ENCODE assay signal across 17 cellular contexts in genomic region chr1:244371294-244372141, GRCh38.
A peak's percentile ranks its signal among the peaks of the same experiment; 100 is the strongest.
DNase-seq lines count a peak whose midpoint lies in the region; ATAC-seq and TF ChIP-seq lines count a peak whose summit lies in the region.
"Had no signal": no experiment of that assay in that cellular context is flagged by ENCODE, and none has a peak within 500 bp of the region (broad histone marks: within the 10 kb centered on the region; RNA-seq: fewer than 3 reads in every experiment).

No MANE protein-coding gene starts in this region.

- TF ChIP-seq POLR2A in testis (IDR thresholded peaks at IDR 0.05) = no peak

- H3K27ac ChIP-seq in osteoblast (ENCODE audit: low read depth, low read length) (no peak overlapping the region), testis (no peak overlapping the region)
- H3K27ac ChIP-seq: coronary artery had no signal

- ATAC-seq in HG03095 (IDR thresholded peaks at IDR 0.05; ENCODE audit: unreplicated experiment) = peak; percentile 55
- ATAC-seq in HG02571 (IDR thresholded peaks at IDR 0.05; ENCODE audit: unreplicated experiment) = no peak
- ATAC-seq: left colon had no signal

- H3K27me3 ChIP-seq in osteoblast (ENCODE audit: insufficient read depth, low read length) (no peaks in the 10 kb centered on the region), testis (no peaks in the 10 kb centered on the region)

- H3K36me3 Mint-ChIP-seq in osteocyte (ENCODE audit: unreplicated experiment) = no peaks in the 10 kb centered on the region

- peak overlapping the region; percentile 80 for H2AFZ ChIP-seq in osteoblast (ENCODE audit: low read length)

- H4K20me1 ChIP-seq in osteoblast (ENCODE audit: insufficient read depth, low read length) = no peaks in the 10 kb centered on the region

- intact Hi-C loops in testis (cut with DNase I; ENCODE audit: low total_unique reads) = no loop called here

- TF ChIP-seq CTCF in osteoblast (IDR thresholded peaks at IDR 0.05; ENCODE audit: extremely low read depth, low read depth, low read length) (no peak), testis (IDR thresholded peaks at IDR 0.05) (no peak), osteocyte (IDR thresholded peaks at IDR 0.05) (no peak)

- peaks cover 22% of the 10 kb centered on the region for H3K4me1 ChIP-seq in osteoblast (ENCODE audit: insufficient read depth, low read length)
- no peaks in the 10 kb centered on the region for H3K4me1 ChIP-seq in testis

- H3K4me3 ChIP-seq in osteoblast (ENCODE audit: insufficient read depth, low read length) = no peak overlapping the region
- no peak overlapping the region for H3K4me3 ChIP-seq in testis
- H3K4me3 ChIP-seq: coronary artery had no signal

- H3K9me3 Mint-ChIP-seq in osteocyte (ENCODE audit: unreplicated experiment) = no peaks in the 10 kb centered on the region
- H3K9me3 Mint-ChIP-seq: activated CD4-positive, alpha-beta T cell treated with anti-CD3 and anti-CD28 coated beads, Interleukin-2, amount 10 ng/mL, durations not matched to agents 7 days and 5 days had no signal

- H3K36me3 ChIP-seq in osteoblast (ENCODE audit: insufficient read depth, low read length) (no peaks in the 10 kb centered on the region), testis (ENCODE audit: low read depth, missing control alignments) (no peaks in the 10 kb centered on the region)

- H3K4me3 Mint-ChIP-seq in osteocyte (ENCODE audit: unreplicated experiment) = no peak overlapping the region
- H3K4me3 Mint-ChIP-seq: activated CD4-positive, alpha-beta T cell treated with anti-CD3 and anti-CD28 coated beads, Interleukin-2, amount 10 ng/mL, durations not matched to agents 7 days and 5 days; neural crest cell had no signal

- no peaks in the 10 kb centered on the region for H3K79me2 ChIP-seq in osteoblast (ENCODE audit: insufficient read depth, low read length)

- H3K4me1 Mint-ChIP-seq in osteocyte (ENCODE audit: unreplicated experiment) = no peaks in the 10 kb centered on the region
- H3K4me1 Mint-ChIP-seq: neural crest cell had no signal

- no peak overlapping the region for H3K4me2 ChIP-seq in osteoblast (ENCODE audit: insufficient read depth, low read length)

- H3K9me3 ChIP-seq in osteoblast (ENCODE audit: low read depth, low read length) (no peaks in the 10 kb centered on the region), testis (no peaks in the 10 kb centered on the region)

- DNase-seq in NCI-H1105 treated with DMSO at 0.1 percent for 48 hours (lab: John Stamatoyannopoulos, UW) (peak; percentile 45), NCI-H1105 (lab: John Stamatoyannopoulos, UW) (no peak), SKM-1 treated with dmso at 0.1 percent for 144 hours (lab: John Stamatoyannopoulos, UW; ENCODE audit: unreplicated experiment) (peak; percentile 83), osteoblast (ENCODE audit: insufficient read length, low spot score, missing footprints) (no peak), testis (no peak), osteocyte (ENCODE audit: extremely low spot score, unreplicated experiment) (no peak)
- DNase-seq: 8988T; activated CD4-positive, alpha-beta T cell treated with anti-CD3 and anti-CD28 coated beads, Interleukin-2, amount 10 ng/mL, durations not matched to agents 7 days and 5 days; activated naive CD4-positive, alpha-beta T cell; foreskin fibroblast; NCI-H69; stimulated activated naive CD4-positive, alpha-beta T cell treated with Interleukin-2 at 50 U/mL for 16 hours had no signal

- no peaks in the 10 kb centered on the region for H3K27me3 Mint-ChIP-seq in osteocyte (ENCODE audit: unreplicated experiment)
- H3K27me3 Mint-ChIP-seq: activated CD4-positive, alpha-beta T cell treated with anti-CD3 and anti-CD28 coated beads, Interleukin-2, amount 10 ng/mL, durations not matched to agents 7 days and 5 days had no signal

- WGBS in testis, 2 donors = 90 to 94% methylated on average over 10 of the region's 10 CpGs

- H3K27ac Mint-ChIP-seq in osteocyte (ENCODE audit: unreplicated experiment) = no peak overlapping the region
- H3K27ac Mint-ChIP-seq: activated CD4-positive, alpha-beta T cell treated with anti-CD3 and anti-CD28 coated beads, Interleukin-2, amount 10 ng/mL, durations not matched to agents 7 days and 5 days had no signal

Comparison
In these comparisons a context has a peak if more than half of its experiments do, and no peak if none do; other contexts are left out.
1. DNase-seq: peak in NCI-H1105 treated with DMSO at 0.1 percent for 48 hours (single experiment) and SKM-1 treated with dmso at 0.1 percent for 144 hours (single experiment); none in NCI-H1105 (single experiment), osteoblast (single experiment), testis (single experiment) and osteocyte (single experiment).